Comparison of ENCODE assay signal across 8 cellular contexts in the genomic region with DNA sequence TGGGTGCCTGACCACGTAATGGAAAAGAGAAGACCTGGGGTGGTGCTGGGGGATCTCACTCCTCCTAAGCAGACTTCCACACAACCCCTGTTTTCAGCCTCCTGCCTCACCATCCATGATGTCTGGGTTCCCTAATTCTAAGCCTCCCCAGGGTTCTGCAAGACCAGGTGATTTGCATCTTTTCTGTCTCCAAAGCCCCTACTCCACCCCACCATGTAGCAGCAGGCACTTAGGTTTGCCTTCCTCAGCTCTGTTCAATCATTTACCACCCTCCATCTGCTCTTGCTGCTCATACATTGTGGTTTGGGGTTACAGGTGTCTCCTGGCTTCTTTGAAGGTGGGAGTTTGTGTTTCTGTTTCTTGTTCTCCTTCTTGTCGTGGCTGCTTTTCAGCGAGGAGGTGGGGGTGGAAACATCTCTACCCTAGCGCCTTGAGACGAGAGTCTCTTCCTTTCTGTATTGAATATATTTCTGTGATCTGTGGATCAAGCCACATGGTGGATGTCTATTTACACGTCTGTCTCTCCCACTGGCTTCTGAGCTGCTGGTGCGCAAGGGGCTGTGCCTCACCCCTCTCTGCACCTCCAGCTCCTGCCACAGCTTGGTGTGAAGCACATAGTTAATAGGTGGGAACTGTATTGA. TPM values are rescaled to one million over a fixed set of nuclear protein-coding genes. Genes with fewer than 3 reads are reported as not detected.
DNase-seq lines count a peak whose midpoint lies in the region; ATAC-seq, FAIRE-seq and TF ChIP-seq lines count a peak whose summit lies in the region.
"Had no signal": no experiment of that assay in that cellular context is flagged by ENCODE, and none has a peak within 500 bp of the region (broad histone marks: within the 10 kb centered on the region; RNA-seq: fewer than 3 reads in every experiment).

No MANE protein-coding gene starts in this region.

- ATAC-seq in GM19397 (IDR thresholded peaks at IDR 0.05; ENCODE audit: unreplicated experiment) (peak; percentile 78), HG03354 (IDR thresholded peaks at IDR 0.05; ENCODE audit: poor library complexity, severe bottlenecking, unreplicated experiment) (peak; percentile 88), HepG2 (no peak)

- H4K20me1 ChIP-seq in HepG2 (ENCODE audit: insufficient read depth, low read length), result no peaks in the 10 kb centered on the region

- no peak for TF ChIP-seq EP300 in HepG2 (IDR thresholded peaks at IDR 0.05; ENCODE audit: low read depth in 2 of 2, low read length in 2 of 2)
- TF ChIP-seq EP300 in HepG2 (CRISPR knock-in tag; IDR thresholded peaks at IDR 0.05; ENCODE audit: borderline replicate concordance), result no peak

- H3K36me3 ChIP-seq in HepG2 (replicated peaks in 1 of 2; ENCODE audit: control insufficient read depth in 1 of 2, insufficient read depth in 2 of 2, low read length in 2 of 2), result no peaks in the 10 kb centered on the region

- peaks cover 0 to 19% of the 10 kb centered on the region in 2 experiments; a peak in 2 of 5 replicates for H3K27me3 ChIP-seq in HepG2 (ENCODE audit: control insufficient read depth in 1 of 2, insufficient read depth in 2 of 2, low read length in 2 of 2)

- CTCF ChIA-PET in HepG2 (lab: Yijun Ruan, JAX; ENCODE audit: low intra/inter-chr PET ratio, low total read pairs), result no interaction called here

- intact Hi-C loops in HepG2 (cut with micrococcal nuclease; ENCODE audit: unreplicated experiment), result no loop called here

- no peak for TF ChIP-seq CTCF in HepG2 (CRISPR knock-in tag; IDR thresholded peaks at IDR 0.05)

- BruUV-seq in HepG2 (replicated peaks; lab: Mats Ljungman, UMichigan), result no TSS peak

- no peak overlapping the region for H3K9ac ChIP-seq in HepG2 (ENCODE audit: insufficient read depth, low read depth, low read length)

- H3K4me3 ChIP-seq in HepG2 (replicated peaks in 1 of 3; ENCODE audit: insufficient read depth in 1 of 3, low read depth in 2 of 3, low read length in 3 of 3), result no peak overlapping the region

- POLR2A ChIA-PET in HepG2 (lab: Yijun Ruan, JAX), result no interaction called here

- TF ChIP-seq POLR2A in HepG2 (IDR thresholded peaks at IDR 0.05; ENCODE audit: insufficient read depth in 1 of 2, low read depth in 2 of 2, low read length in 2 of 2), result no peak

- H3K9me3 ChIP-seq in HepG2 (ENCODE audit: low read length), result no peaks in the 10 kb centered on the region

- 10% methylated on average over 7 of the region's 7 CpGs for WGBS in HepG2 (ENCODE audit: low lambda C conversion rate)

- in situ Hi-C loops in HepG2 (cut with HindIII; ENCODE audit: extremely low pct_ligation_motif_present, low pct_unique_long_range_greater_than_20kb), result no loop called here

- H2AFZ ChIP-seq in HepG2 (ENCODE audit: low read length), result no peak overlapping the region

- H3K4me2 ChIP-seq in HepG2 (ENCODE audit: low read depth, low read length), result no peak overlapping the region

- TF ChIP-seq RAD21 in HepG2 (CRISPR knock-in tag; IDR thresholded peaks at IDR 0.05), result no peak

- DNase-seq in activated T-cell treated with anti-CD3 and anti-CD28 coated beads, Interleukin-2, amount 50 U/mL, for 48 hours, result peak; percentile 76 to 78
- peak; percentile 58 to 77 for DNase-seq in stimulated activated CD8-positive, alpha-beta memory T cell treated with anti-CD3 and anti-CD28 coated beads, Interleukin-7, amount 100 ng/mL, for 4 hours (ENCODE audit: low read depth in 2 of 2)
- DNase-seq in NCI-H524 (lab: John Stamatoyannopoulos, UW) (no peak), HepG2 (ENCODE audit: low spot score) (no peak), COLO829 (ENCODE audit: low spot score) (no peak)

- no peak for FAIRE-seq in HepG2 (lab: Jason Lieb, UNC)
- FAIRE-seq: TTC549 had no signal

- no peaks in the 10 kb centered on the region for H3K79me2 ChIP-seq in HepG2 (ENCODE audit: insufficient read depth, low read length)

- H3K4me1 ChIP-seq in HepG2 (ENCODE audit: insufficient read depth, low read length), result no peaks in the 10 kb centered on the region

- H3K27ac ChIP-seq in HepG2 (ENCODE audit: extremely low read length, insufficient read depth, low read length), result no peak overlapping the region

TF ChIP-seq in HepG2, 621 proteins besides CTCF, POLR2A, EP300 and RAD21 (continues in another document):
- TF ChIP-seq ZNF543 (CRISPR knock-in tag; IDR thresholded peaks at IDR 0.05), result no peak

RNA-seq across cellular contexts. Expression of a gene that starts 6.6 kb away (rescaled TPM):
- total RNA-seq in HepG2 (2016; rRNA removed; fragmentation: Illumina TruSeq; extraction: Trizol), result 0.39 and 0.64 TPM in 2 replicates
- 0.09 and 0.10 TPM in 2 replicates for total RNA-seq in HepG2 (2016; cell fraction: cytosol; rRNA removed; fragmentation: Illumina TruSeq; extraction: Trizol; ENCODE audit: low read depth)
- 0.39 and 0.49 TPM in 2 replicates for total RNA-seq in HepG2 (2016; cell fraction: insoluble cytoplasmic fraction; rRNA removed; fragmentation: Illumina TruSeq; extraction: Trizol)
- total RNA-seq in HepG2 (2016; cell fraction: membrane; rRNA removed; fragmentation: Illumina TruSeq; extraction: Trizol), result 0.25 and 0.38 TPM in 2 replicates
- 0.60 and 0.65 TPM in 2 replicates for total RNA-seq in HepG2 (2016; cell fraction: nucleus; rRNA removed; fragmentation: Illumina TruSeq; extraction: Trizol)
- polyA plus RNA-seq in HepG2 (2011; rRNA removed), result 0.08 and 0.09 TPM in 2 replicates
- 0.07 and 0.09 TPM in 2 replicates for polyA plus RNA-seq in HepG2 (2011; cell fraction: cytosol; rRNA removed)
- polyA plus RNA-seq in HepG2 (2011; cell fraction: nucleus; rRNA removed), result 0.21 and 0.35 TPM in 2 replicates
- 0.04 and 0.05 TPM in 2 replicates for polyA plus RNA-seq in HepG2 (2012)
- polyA plus RNA-seq in HepG2 (2016; cell fraction: cytosol; fragmentation: Illumina TruSeq; extraction: Trizol; ENCODE audit: low read depth), result 0.06 and 0.11 TPM in 2 replicates
- 0.24 and 0.28 TPM in 2 replicates for polyA plus RNA-seq in HepG2 (2016; cell fraction: insoluble cytoplasmic fraction; fragmentation: Illumina TruSeq; extraction: Trizol; ENCODE audit: low read depth)
- 0.11 and 0.14 TPM in 2 replicates for polyA plus RNA-seq in HepG2 (2016; cell fraction: membrane; fragmentation: Illumina TruSeq; extraction: Trizol; ENCODE audit: low read depth)
- 0.53 and 0.95 TPM in 2 replicates for polyA plus RNA-seq in HepG2 (2016; cell fraction: nucleus; fragmentation: Illumina TruSeq; extraction: Trizol; ENCODE audit: insufficient read depth, low read depth)
- 0.07 and 0.30 TPM in 2 replicates for polyA minus RNA-seq in HepG2 (2011; rRNA and poly(A)+ RNA removed; ENCODE audit: low replicate concordance)
- not detected in 2 replicates for polyA minus RNA-seq in HepG2 (2011; cell fraction: cytosol; rRNA and poly(A)+ RNA removed)
- polyA minus RNA-seq in HepG2 (2011; cell fraction: nucleus; rRNA and poly(A)+ RNA removed), result 0.13 TPM in 1 of 2 replicates, not detected in the other

RNA-seq across cellular contexts. Expression of a gene that starts 25.2 kb away (rescaled TPM):
- total RNA-seq in HepG2 (2016; rRNA removed; fragmentation: Illumina TruSeq; extraction: Trizol), result not detected in 2 replicates
- total RNA-seq in HepG2 (2016; cell fraction: cytosol; rRNA removed; fragmentation: Illumina TruSeq; extraction: Trizol; ENCODE audit: low read depth), result 0.18 TPM in 1 of 2 replicates, not detected in the other
- total RNA-seq in HepG2 (2016; cell fraction: insoluble cytoplasmic fraction; rRNA removed; fragmentation: Illumina TruSeq; extraction: Trizol), result not detected in 2 replicates
- 0.28 TPM in 1 of 2 replicates, not detected in the other for total RNA-seq in HepG2 (2016; cell fraction: membrane; rRNA removed; fragmentation: Illumina TruSeq; extraction: Trizol)
- not detected in 2 replicates for total RNA-seq in HepG2 (2016; cell fraction: nucleus; rRNA removed; fragmentation: Illumina TruSeq; extraction: Trizol)
- polyA plus RNA-seq in HepG2 (2011; rRNA removed), result 0.73 and 0.86 TPM in 2 replicates
- polyA plus RNA-seq in HepG2 (2011; cell fraction: cytosol; rRNA removed), result 0.35 and 0.56 TPM in 2 replicates
- 0.61 and 0.68 TPM in 2 replicates for polyA plus RNA-seq in HepG2 (2011; cell fraction: nucleus; rRNA removed)
- polyA plus RNA-seq in HepG2 (2012), result 0.39 TPM in 1 of 2 replicates, not detected in the other
- 0.14 and 0.26 TPM in 2 replicates for polyA plus RNA-seq in HepG2 (2016; cell fraction: cytosol; fragmentation: Illumina TruSeq; extraction: Trizol; ENCODE audit: low read depth)
- polyA plus RNA-seq in HepG2 (2016; cell fraction: insoluble cytoplasmic fraction; fragmentation: Illumina TruSeq; extraction: Trizol; ENCODE audit: low read depth), result 0.21 TPM in 1 of 2 replicates, not detected in the other
- polyA plus RNA-seq in HepG2 (2016; cell fraction: membrane; fragmentation: Illumina TruSeq; extraction: Trizol; ENCODE audit: low read depth), result 0.16 and 0.20 TPM in 2 replicates
- 0.45 TPM in 1 of 2 replicates, not detected in the other for polyA plus RNA-seq in HepG2 (2016; cell fraction: nucleus; fragmentation: Illumina TruSeq; extraction: Trizol; ENCODE audit: insufficient read depth, low read depth)
- polyA minus RNA-seq in HepG2 (2011; rRNA and poly(A)+ RNA removed; ENCODE audit: low replicate concordance), result 0.64 and 2.0 TPM in 2 replicates
- polyA minus RNA-seq in HepG2 (2011; cell fraction: cytosol; rRNA and poly(A)+ RNA removed), result not detected in 2 replicates
- 0.37 TPM in 1 of 2 replicates, not detected in the other for polyA minus RNA-seq in HepG2 (2011; cell fraction: nucleus; rRNA and poly(A)+ RNA removed)

RNA-seq across cellular contexts. Expression of a gene that starts 30.8 kb away (rescaled TPM):
- 1.5 and 2.7 TPM in 2 replicates for total RNA-seq in HepG2 (2016; rRNA removed; fragmentation: Illumina TruSeq; extraction: Trizol)
- total RNA-seq in HepG2 (2016; cell fraction: cytosol; rRNA removed; fragmentation: Illumina TruSeq; extraction: Trizol; ENCODE audit: low read depth), result 0.40 and 0.97 TPM in 2 replicates
- 1.1 and 2.5 TPM in 2 replicates for total RNA-seq in HepG2 (2016; cell fraction: insoluble cytoplasmic fraction; rRNA removed; fragmentation: Illumina TruSeq; extraction: Trizol)
- total RNA-seq in HepG2 (2016; cell fraction: membrane; rRNA removed; fragmentation: Illumina TruSeq; extraction: Trizol), result 1.7 and 1.8 TPM in 2 replicates
- total RNA-seq in HepG2 (2016; cell fraction: nucleus; rRNA removed; fragmentation: Illumina TruSeq; extraction: Trizol), result 4.5 and 5.3 TPM in 2 replicates
- 6.9 and 10.7 TPM in 2 replicates for polyA plus RNA-seq in HepG2 (2011; rRNA removed)
- polyA plus RNA-seq in HepG2 (2011; cell fraction: cytosol; rRNA removed), result 3.0 and 4.1 TPM in 2 replicates
- 39.8 and 43.2 TPM in 2 replicates for polyA plus RNA-seq in HepG2 (2011; cell fraction: nucleus; rRNA removed)
- 4.1 and 5.1 TPM in 2 replicates for polyA plus RNA-seq in HepG2 (2012)
- polyA plus RNA-seq in HepG2 (2016; cell fraction: cytosol; fragmentation: Illumina TruSeq; extraction: Trizol; ENCODE audit: low read depth), result 0.60 and 1.2 TPM in 2 replicates
- 1.7 and 1.9 TPM in 2 replicates for polyA plus RNA-seq in HepG2 (2016; cell fraction: insoluble cytoplasmic fraction; fragmentation: Illumina TruSeq; extraction: Trizol; ENCODE audit: low read depth)
- 1.6 and 1.8 TPM in 2 replicates for polyA plus RNA-seq in HepG2 (2016; cell fraction: membrane; fragmentation: Illumina TruSeq; extraction: Trizol; ENCODE audit: low read depth)
- 8.4 and 10.3 TPM in 2 replicates for polyA plus RNA-seq in HepG2 (2016; cell fraction: nucleus; fragmentation: Illumina TruSeq; extraction: Trizol; ENCODE audit: insufficient read depth, low read depth)
- 8.3 and 36.4 TPM in 2 replicates for polyA minus RNA-seq in HepG2 (2011; rRNA and poly(A)+ RNA removed; ENCODE audit: low replicate concordance)
- polyA minus RNA-seq in HepG2 (2011; cell fraction: cytosol; rRNA and poly(A)+ RNA removed), result 2.5 and 4.0 TPM in 2 replicates
- 18.0 and 21.3 TPM in 2 replicates for polyA minus RNA-seq in HepG2 (2011; cell fraction: nucleus; rRNA and poly(A)+ RNA removed)

Comparison
In these comparisons a context has a peak if more than half of its experiments do, and no peak if none do; other contexts are left out.
1. DNase-seq: peak in activated T-cell treated with anti-CD3 and anti-CD28 coated beads, Interleukin-2, amount 50 U/mL, for 48 hours (2 of 2) and stimulated activated CD8-positive, alpha-beta memory T cell treated with anti-CD3 and anti-CD28 coated beads, Interleukin-7, amount 100 ng/mL, for 4 hours (2 of 2); none in NCI-H524 (0 of 2), HepG2 (single experiment) and COLO829 (single experiment).